8 cellular contexts compared by ENCODE assay signal in genomic region chr19:44846455-44847143, GRCh38. TPM values are rescaled to one million over a fixed set of nuclear protein-coding genes. Genes with fewer than 3 reads are reported as not detected.
DNase-seq lines count a peak whose midpoint lies in the region; ATAC-seq lines count a peak whose summit lies in the region.

No MANE protein-coding gene starts in this region.

- H3K27me3 Mint-ChIP-seq in activated CD8-positive, alpha-beta T cell treated with anti-CD3 and anti-CD28 coated beads, Interleukin-2, amount 10 ng/mL, durations not matched to agents 7 days and 5 days (ENCODE audit: low read depth): peaks cover 43% of the 10 kb centered on the region

- H3K9me3 Mint-ChIP-seq in activated CD8-positive, alpha-beta T cell treated with anti-CD3 and anti-CD28 coated beads, Interleukin-2, amount 10 ng/mL, durations not matched to agents 7 days and 5 days (ENCODE audit: insufficient read depth): no peaks in the 10 kb centered on the region

- H3K4me3 ChIP-seq in right cardiac atrium (ENCODE audit: low read length) (peak overlapping the region; percentile 98), skeletal muscle cell (ENCODE audit: low read depth, low read length) (peak overlapping the region; percentile 95)

- peaks cover 38% of the 10 kb centered on the region for H3K4me1 Mint-ChIP-seq in activated CD8-positive, alpha-beta T cell treated with anti-CD3 and anti-CD28 coated beads, Interleukin-2, amount 10 ng/mL, durations not matched to agents 7 days and 5 days (ENCODE audit: low read depth)

- peak overlapping the region; percentile 79 for H3K4me3 Mint-ChIP-seq in activated CD8-positive, alpha-beta T cell treated with anti-CD3 and anti-CD28 coated beads, Interleukin-2, amount 10 ng/mL, durations not matched to agents 7 days and 5 days

- ATAC-seq in activated CD8-positive, alpha-beta T cell treated with anti-CD3 and anti-CD28 coated beads, Interleukin-2, amount 10 ng/mL, durations not matched to agents 7 days and 5 days: no peak
- ATAC-seq in right cardiac atrium: no peak
- no peak for ATAC-seq in GM19467 (IDR thresholded peaks at IDR 0.05; ENCODE audit: unreplicated experiment)

- peak overlapping the region; percentile 95 for H3K27ac ChIP-seq in right cardiac atrium (ENCODE audit: low read length)

- intact Hi-C loops in right cardiac atrium (cut with DNase I): loop anchor here in 1 of 4 donors (10.0 kb wide), 1 partner anchor 272 kb away; no protein-coding TSS in a partner anchor

- no peaks in the 10 kb centered on the region for H3K9me3 ChIP-seq in right cardiac atrium (ENCODE audit: control insufficient read depth, low read length)

- peaks cover 10% of the 10 kb centered on the region for H3K4me1 ChIP-seq in right cardiac atrium (ENCODE audit: control insufficient read depth, insufficient read depth, low read length)

- WGBS in right cardiac atrium: under 1% methylated on average over 51 of the region's 51 CpGs

- no peaks in the 10 kb centered on the region for H3K36me3 Mint-ChIP-seq in activated CD8-positive, alpha-beta T cell treated with anti-CD3 and anti-CD28 coated beads, Interleukin-2, amount 10 ng/mL, durations not matched to agents 7 days and 5 days (ENCODE audit: low read depth)

- POLR2A ChIA-PET in activated CD8-positive, alpha-beta T cell treated with anti-CD3 and anti-CD28 coated beads, Interleukin-2, amount 10 ng/mL, durations not matched to agents 7 days and 5 days (lab: Charles Lee): no interaction called here

- CTCF ChIA-PET in activated CD8-positive, alpha-beta T cell treated with anti-CD3 and anti-CD28 coated beads, Interleukin-2, amount 10 ng/mL, durations not matched to agents 7 days and 5 days (lab: Charles Lee): interaction anchor here (1.0 to 3.1 kb wide), 8 partner anchors 19 to 183 kb away, joined by 3 to 18 read pairs (median 6); no protein-coding TSS in a partner anchor

- no peak overlapping the region for H3K27ac Mint-ChIP-seq in activated CD8-positive, alpha-beta T cell treated with anti-CD3 and anti-CD28 coated beads, Interleukin-2, amount 10 ng/mL, durations not matched to agents 7 days and 5 days

- peak; percentile 27 for DNase-seq in NCI-H748 (lab: John Stamatoyannopoulos, UW; ENCODE audit: unreplicated experiment)
- no peak for DNase-seq in NCI-H748 treated with DMSO at 0.1 percent for 48 hours (lab: John Stamatoyannopoulos, UW)
- DNase-seq in activated CD8-positive, alpha-beta T cell treated with anti-CD3 and anti-CD28 coated beads, Interleukin-2, amount 10 ng/mL, durations not matched to agents 7 days and 5 days: no peak
- peak; percentile 55 to 75 (median 75) for DNase-seq in right cardiac atrium
- DNase-seq in skeletal muscle cell (ENCODE audit: low read depth): no peak
- no peak for DNase-seq in midbrain (lab: John Stamatoyannopoulos, UW)
- DNase-seq in NCI-H2081 (lab: John Stamatoyannopoulos, UW): no peak

- no peaks in the 10 kb centered on the region for H3K27me3 ChIP-seq in right cardiac atrium (ENCODE audit: control insufficient read depth, insufficient read depth)

RNA-seq across cellular contexts. Expression of gene NECTIN2, which starts 0.5 kb away (rescaled TPM):
- total RNA-seq in activated CD8-positive, alpha-beta T cell treated with anti-CD3 and anti-CD28 coated beads, Interleukin-2, amount 10 ng/mL, durations not matched to agents 7 days and 5 days: under 1 TPM; 0.26 to 0.31 TPM
- 100 to 1,000 TPM in 1 of 4 donors, 10 to 100 TPM in 3; 47.8 to 106 (median 57.5) TPM for total RNA-seq in right cardiac atrium
- 44.2 TPM for polyA plus RNA-seq in right cardiac atrium

RNA-seq across cellular contexts. Expression of gene BCAM, which starts 37.7 kb away (rescaled TPM):
- not detected for total RNA-seq in activated CD8-positive, alpha-beta T cell treated with anti-CD3 and anti-CD28 coated beads, Interleukin-2, amount 10 ng/mL, durations not matched to agents 7 days and 5 days
- 100 to 1,000 TPM in 1 of 4 donors, 10 to 100 TPM in 3; 69.9 to 130 (median 80.1) TPM for total RNA-seq in right cardiac atrium
- polyA plus RNA-seq in right cardiac atrium: 107 TPM

RNA-seq across cellular contexts. Expression of gene TOMM40, which starts 44.5 kb away (rescaled TPM):
- total RNA-seq in activated CD8-positive, alpha-beta T cell treated with anti-CD3 and anti-CD28 coated beads, Interleukin-2, amount 10 ng/mL, durations not matched to agents 7 days and 5 days: 10 to 100 TPM; 84.5 to 88.4 TPM
- 10 to 100 TPM; 36.7 to 51.4 (median 46.8) TPM for total RNA-seq in right cardiac atrium
- polyA plus RNA-seq in right cardiac atrium: 38.5 TPM

RNA-seq across cellular contexts. Expression of gene APOE, which starts 59.0 kb away (rescaled TPM):
- total RNA-seq in activated CD8-positive, alpha-beta T cell treated with anti-CD3 and anti-CD28 coated beads, Interleukin-2, amount 10 ng/mL, durations not matched to agents 7 days and 5 days: under 1 TPM; 0.68 to 0.89 TPM
- 10 to 100 TPM; 28.6 to 86.2 (median 82.2) TPM for total RNA-seq in right cardiac atrium
- 109 TPM for polyA plus RNA-seq in right cardiac atrium

Comparison
In these comparisons a context has a peak if more than half of its experiments do, and no peak if none do; other contexts are left out.
1. DNase-seq: peak in NCI-H748 (single experiment) and right cardiac atrium (3 of 3); none in NCI-H748 treated with DMSO at 0.1 percent for 48 hours (single experiment), activated CD8-positive, alpha-beta T cell treated with anti-CD3 and anti-CD28 coated beads, Interleukin-2, amount 10 ng/mL, durations not matched to agents 7 days and 5 days (single experiment), skeletal muscle cell (single experiment), midbrain (single experiment) and NCI-H2081 (0 of 2).
2. RNA of gene NECTIN2, which starts 0.5 kb away (total RNA-seq): 47.8 to 106 TPM in right cardiac atrium; 0.26 to 0.31 TPM in activated CD8-positive, alpha-beta T cell treated with anti-CD3 and anti-CD28 coated beads, Interleukin-2, amount 10 ng/mL, durations not matched to agents 7 days and 5 days; every median in the first group is over 10 times any median in the second.
3. RNA of gene BCAM, which starts 37.7 kb away (total RNA-seq): 69.9 to 130 TPM in right cardiac atrium; not detected in activated CD8-positive, alpha-beta T cell treated with anti-CD3 and anti-CD28 coated beads, Interleukin-2, amount 10 ng/mL, durations not matched to agents 7 days and 5 days; every median in the first group is over 10 times any median in the second.